Comparison of ENCODE assay signal across 1 cellular context in the genomic region with DNA sequence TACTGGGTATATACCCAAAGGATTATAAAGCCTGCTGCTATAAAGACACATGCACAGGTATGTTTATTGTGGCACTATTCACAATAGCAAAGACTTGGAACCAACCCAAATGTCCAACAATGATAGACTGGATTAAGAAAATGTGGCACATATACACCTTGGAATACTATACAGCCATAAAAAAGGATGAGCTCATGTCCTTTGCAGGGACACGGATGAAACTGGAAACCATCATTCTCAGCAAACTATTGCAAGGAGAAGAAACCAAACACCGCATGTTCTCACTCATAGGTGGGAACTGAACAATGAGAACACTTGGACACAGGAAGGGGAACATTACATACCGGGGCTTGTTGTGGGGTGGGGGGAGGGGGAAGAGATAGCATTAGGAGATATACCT. TPM values are rescaled to one million over a fixed set of nuclear protein-coding genes. Genes with fewer than 3 reads are reported as not detected.
"Had no signal": no experiment of that assay in that cellular context is flagged by ENCODE, and none has a peak within 500 bp of the region (broad histone marks: within the 10 kb centered on the region; RNA-seq: fewer than 3 reads in every experiment).

No MANE protein-coding gene starts in this region.

RNA-seq across cellular contexts. Expression of gene OCIAD2, which starts 16.8 kb away (rescaled TPM):
- total RNA-seq: G401 had no signal
